15 cellular contexts compared by ENCODE assay signal in the genomic region with DNA sequence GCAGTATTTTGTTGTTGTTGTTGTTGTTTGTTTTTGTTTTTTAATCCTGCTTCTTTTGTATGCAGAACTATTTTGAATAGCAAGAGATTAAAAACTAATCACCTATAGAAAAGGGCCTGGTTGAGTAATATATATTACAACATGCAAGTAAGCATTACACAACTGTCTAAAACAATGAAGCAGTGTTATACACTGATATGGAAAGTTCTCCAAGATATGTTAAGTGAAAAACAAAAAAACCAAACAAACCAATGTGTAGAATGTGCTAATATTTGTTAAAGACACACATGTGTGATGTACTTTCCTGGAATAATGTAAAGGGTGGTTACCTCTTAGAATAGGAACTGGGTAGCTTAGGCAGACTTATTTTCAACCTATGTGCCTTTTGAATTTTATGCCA.
"Had no signal": no experiment of that assay in that cellular context is flagged by ENCODE, and none has a peak within 500 bp of the region (broad histone marks: within the 10 kb centered on the region; RNA-seq: fewer than 3 reads in every experiment).

No MANE protein-coding gene starts in this region.

- H3K27ac ChIP-seq: body of pancreas, esophagus squamous epithelium, upper lobe of left lung had no signal

- H3K27me3 Mint-ChIP-seq: memory B cell had no signal

- H3K4me3 Mint-ChIP-seq: activated CD4-positive, alpha-beta T cell treated with anti-CD3 and anti-CD28 coated beads, Interleukin-2, amount 10 ng/mL, durations not matched to agents 24 days and 14 days; activated naive CD4-positive, alpha-beta T cell treated with anti-CD3 and anti-CD28 coated beads for 36 hours; activated T-helper 17 cell treated with anti-CD3 and anti-CD28 coated beads, Interleukin-2, amount 50 U/mL, for 72 hours; endodermal cell; memory B cell; nephron progenitor cell; WTC11 had no signal

- DNase-seq: endodermal cell; esophagus squamous epithelium; heart left ventricle; islet precursor cell; nephron progenitor cell; stimulated activated CD4-positive, alpha-beta T cell treated with anti-CD3 and anti-CD28 coated beads, Interleukin-12 subunit alpha, Interleukin-12 subunit beta, amount 100 ng/mL, for 4 hours; stimulated activated CD4-positive, alpha-beta T cell treated with anti-CD3 and anti-CD28 coated beads, Interleukin-2, amount 100 ng/mL, for 48 hours; stimulated activated naive CD8-positive, alpha-beta T cell treated with anti-CD3 and anti-CD28 coated beads, Interleukin-15, Interleukin-2, amounts not matched to agents 100 U/mL and 50 U/mL, for 24 hours; upper lobe of left lung had no signal

- H3K4me1 ChIP-seq: body of pancreas, esophagus squamous epithelium had no signal

- H3K27me3 ChIP-seq: body of pancreas, esophagus squamous epithelium, heart left ventricle, upper lobe of left lung had no signal

- H3K36me3 ChIP-seq: esophagus squamous epithelium, heart left ventricle, upper lobe of left lung had no signal

- H3K4me3 ChIP-seq: body of pancreas, esophagus squamous epithelium, heart left ventricle, upper lobe of left lung had no signal

- ATAC-seq: activated T-helper 17 cell treated with anti-CD3 and anti-CD28 coated beads, Interleukin-2, amount 50 U/mL, for 72 hours; body of pancreas; heart left ventricle; stimulated activated naive CD8-positive, alpha-beta T cell treated with anti-CD3 and anti-CD28 coated beads, Interleukin-15, Interleukin-2, amounts not matched to agents 100 U/mL and 50 U/mL, for 24 hours had no signal

- H3K36me3 Mint-ChIP-seq: memory B cell, WTC11 had no signal

- H3K9me3 ChIP-seq: body of pancreas, esophagus squamous epithelium, heart left ventricle, upper lobe of left lung had no signal

- H3K27ac Mint-ChIP-seq: activated CD4-positive, alpha-beta T cell treated with anti-CD3 and anti-CD28 coated beads, Interleukin-2, amount 10 ng/mL, durations not matched to agents 24 days and 14 days; activated naive CD4-positive, alpha-beta T cell treated with anti-CD3 and anti-CD28 coated beads for 36 hours; activated T-helper 17 cell treated with anti-CD3 and anti-CD28 coated beads, Interleukin-2, amount 50 U/mL, for 72 hours; endodermal cell; memory B cell; nephron progenitor cell; WTC11 had no signal

- H3K9me3 Mint-ChIP-seq: activated CD4-positive, alpha-beta T cell treated with anti-CD3 and anti-CD28 coated beads, Interleukin-2, amount 10 ng/mL, durations not matched to agents 24 days and 14 days; activated naive CD4-positive, alpha-beta T cell treated with anti-CD3 and anti-CD28 coated beads for 36 hours; activated T-helper 17 cell treated with anti-CD3 and anti-CD28 coated beads, Interleukin-2, amount 50 U/mL, for 72 hours; endodermal cell; memory B cell; nephron progenitor cell; WTC11 had no signal

- H3K4me1 Mint-ChIP-seq: activated CD4-positive, alpha-beta T cell treated with anti-CD3 and anti-CD28 coated beads, Interleukin-2, amount 10 ng/mL, durations not matched to agents 24 days and 14 days; activated T-helper 17 cell treated with anti-CD3 and anti-CD28 coated beads, Interleukin-2, amount 50 U/mL, for 72 hours; endodermal cell; nephron progenitor cell had no signal
